1 cellular context compared by ENCODE assay signal in the genomic region with DNA sequence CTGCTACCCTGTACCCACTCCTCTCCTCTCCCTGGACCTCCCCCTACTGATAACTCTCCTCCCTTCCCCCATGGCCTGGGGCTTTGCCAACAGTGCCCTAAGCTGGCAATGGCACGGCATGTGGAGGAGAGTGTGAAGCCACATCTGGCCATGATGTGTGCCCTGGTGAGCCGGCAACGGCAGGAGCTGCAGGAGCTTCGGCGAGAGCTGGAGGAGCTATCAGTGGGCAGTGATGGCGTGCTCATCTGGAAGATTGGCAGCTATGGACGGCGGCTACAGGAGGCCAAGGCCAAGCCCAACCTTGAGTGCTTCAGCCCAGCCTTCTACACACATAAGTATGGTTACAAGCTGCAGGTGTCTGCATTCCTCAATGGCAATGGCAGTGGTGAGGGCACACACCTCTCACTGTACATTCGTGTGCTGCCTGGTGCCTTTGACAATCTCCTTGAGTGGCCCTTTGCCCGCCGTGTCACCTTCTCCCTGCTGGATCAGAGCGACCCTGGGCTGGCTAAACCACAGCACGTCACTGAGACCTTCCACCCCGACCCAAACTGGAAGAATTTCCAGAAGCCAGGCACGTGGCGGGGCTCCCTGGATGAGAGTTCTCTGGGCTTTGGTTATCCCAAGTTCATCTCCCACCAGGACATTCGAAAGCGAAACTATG.
TF ChIP-seq lines count a peak whose summit lies in the region.

No MANE protein-coding gene starts in this region.

TF ChIP-seq in H1, 55 proteins besides CTCF, POLR2A, EP300 and RAD21:
- TF ChIP-seq CREB1 (IDR thresholded peaks at IDR 0.05) (no peak), HDAC6 (IDR thresholded peaks at IDR 0.05; ENCODE audit: low read depth, low read length) (no peak), BACH1 (IDR thresholded peaks at IDR 0.05; ENCODE audit: low read length) (no peak), SP1 (IDR thresholded peaks at IDR 0.05; ENCODE audit: low read depth, low read length) (no peak)
